Comparison of ENCODE assay signal across 35 cellular contexts in the genomic region with DNA sequence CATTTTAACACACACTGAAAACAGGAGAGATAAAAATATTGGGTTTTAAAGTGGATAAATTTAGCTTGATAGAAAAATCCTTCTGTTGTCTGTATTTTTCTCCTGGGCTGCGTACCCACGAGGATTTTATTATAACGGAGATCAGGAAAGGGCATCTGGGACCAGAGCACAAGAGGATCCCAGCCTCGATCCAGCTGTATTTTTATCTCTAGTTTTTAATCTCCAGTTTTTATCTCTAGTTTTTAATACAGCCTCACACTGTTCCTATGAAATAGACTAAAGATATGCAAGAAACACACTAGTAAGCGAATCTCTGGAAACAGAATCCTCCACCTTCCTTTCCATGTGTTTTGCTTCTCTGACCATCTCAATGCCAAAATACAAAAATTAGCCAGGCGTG.
"Had no signal": no experiment of that assay in that cellular context is flagged by ENCODE, and none has a peak within 500 bp of the region (broad histone marks: within the 10 kb centered on the region; RNA-seq: fewer than 3 reads in every experiment).

No MANE protein-coding gene starts in this region.

- H3K9ac ChIP-seq: KMS-11 had no signal

- H3K27me3 ChIP-seq: MG63 had no signal

- H3K36me3 ChIP-seq: MG63 had no signal

- H3K27ac ChIP-seq: KMS-11 had no signal

- H3K9me3 ChIP-seq: MG63 had no signal

- H3K4me2 ChIP-seq: KMS-11 had no signal

- H3K4me3 ChIP-seq: MG63 had no signal

- DNase-seq: Karpas-422, Kasumi-1, KG1, MG63, MM.1S, MV-4-11, NCI-H1048, NCI-H1092, NCI-H1092 treated with DMSO at 0.1 percent for 48 hours, NCI-H1105, NCI-H1105 treated with DMSO at 0.1 percent for 48 hours, NCI-H1417, NCI-H1417 treated with DMSO at 0.1 percent for 48 hours, NCI-H1436, NCI-H1436 treated with DMSO at 0.1 percent for 48 hours, NCI-H146, NCI-H1694, NCI-H1694 treated with DMSO at 0.1 percent for 48 hours, NCI-H187, NCI-H187 treated with DMSO at 0.1 percent for 48 hours, NCI-H1930, NCI-H2029, NCI-H2029 treated with DMSO at 0.1 percent for 48 hours, NCI-H2081, NCI-H2081 treated with DMSO at 0.1 percent for 48 hours, NCI-H2107, NCI-H2171, NCI-H2171 treated with DMSO at 0.1 percent for 48 hours, NCI-H2227 treated with DMSO at 0.1 percent for 48 hours, NCI-H226, NCI-H345, NCI-H446, NCI-H446 treated with DMSO at 0.1 percent for 48 hours, NCI-H510A had no signal
